In the genomic region with DNA sequence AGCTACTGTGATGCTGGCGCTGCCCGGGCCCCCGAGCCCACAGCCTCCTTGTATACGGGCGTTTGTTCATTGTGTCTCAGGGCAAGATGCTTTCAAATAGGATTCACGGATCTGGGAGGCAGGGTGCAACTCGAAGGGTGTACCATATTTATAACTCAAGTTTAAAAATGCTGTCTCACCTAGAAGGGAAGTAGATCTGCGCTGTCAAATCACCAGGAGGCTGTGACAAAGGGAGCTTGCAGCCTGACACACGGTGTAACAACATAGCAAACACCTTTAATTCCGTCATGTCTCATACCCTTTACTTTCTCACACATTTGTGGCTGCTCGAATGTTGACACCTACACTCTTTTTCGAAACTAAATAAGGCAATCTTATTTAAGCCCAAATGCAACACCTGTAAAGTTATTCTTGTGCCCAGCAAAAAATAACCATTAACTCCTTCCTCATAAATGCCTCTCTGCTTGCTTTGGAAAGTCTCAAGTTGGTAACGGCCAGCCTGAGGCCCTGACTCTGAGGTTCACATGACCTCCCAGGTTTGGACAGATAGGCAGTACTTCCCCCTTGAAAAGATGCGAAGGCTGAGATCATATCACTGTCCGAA, we compare ENCODE assay signal across 8 cellular contexts. TPM values are rescaled to one million over a fixed set of nuclear protein-coding genes. Genes with fewer than 3 reads are reported as not detected.
DNase-seq lines count a peak whose midpoint lies in the region; FAIRE-seq and TF ChIP-seq lines count a peak whose summit lies in the region.
"Had no signal": no experiment of that assay in that cellular context is flagged by ENCODE, and none has a peak within 500 bp of the region (broad histone marks: within the 10 kb centered on the region; RNA-seq: fewer than 3 reads in every experiment).

No MANE protein-coding gene starts in this region.

- TF ChIP-seq EP300 in stomach (IDR thresholded peaks at IDR 0.05) = no peak

- TF ChIP-seq CTCF in HL-60 (IDR thresholded peaks at IDR 0.05; ENCODE audit: insufficient read depth, low read length) (no peak), adrenal gland (IDR thresholded peaks at IDR 0.05) (no peak), kidney (IDR thresholded peaks at IDR 0.05; ENCODE audit: borderline replicate concordance, extremely low read depth, insufficient read depth) (no peak), stomach (IDR thresholded peaks at IDR 0.05) (no peak)

- peak overlapping the region in 1 of 2 donors; percentile 53 for H3K9ac ChIP-seq in kidney (ENCODE audit: low read length in 2 of 2)

- 49 to 59% (median 54%) methylated on average over 15 of the region's 15 CpGs for WGBS in adrenal gland, 4 donors
- 49 to 70% (median 64%) methylated on average over 15 of the region's 15 CpGs for WGBS in stomach, 5 donors

- H3K27me3 ChIP-seq in HL-60 (ENCODE audit: insufficient read depth, poor library complexity, severe bottlenecking) (no peaks in the 10 kb centered on the region), adrenal gland (no peaks in the 10 kb centered on the region), stomach (peaks cover 0 to 37% (median 18%) of the 10 kb centered on the region in 3 donors)

- intact Hi-C loops in adrenal gland (cut with DNase I) = no loop called here
- intact Hi-C loops in kidney (cut with DNase I) = no loop called here
- intact Hi-C loops in stomach (cut with DNase I; ENCODE audit: low total_unique reads) = no loop called here

- DNase-seq in HL-60 (ENCODE audit: low read depth in 1 of 2, low spot score in 1 of 2) (peak in 1 of 2 experiments; percentile 65), adrenal gland (no peak), kidney (peak; percentile 45), stomach (no peak), DMS 273 treated with DMSO at 0.1 percent for 48 hours (lab: John Stamatoyannopoulos, UW) (no peak), cortex of kidney (lab: John Stamatoyannopoulos, UW) (no peak)
- DNase-seq in activated effector memory CD4-positive, alpha-beta T cell treated with Interleukin-2 at 50 U/mL for 16 hours = no peak
- DNase-seq: activated CD4-positive, alpha-beta T cell treated with anti-CD3 and anti-CD28 coated beads for 1 hour had no signal

- H3K4me1 ChIP-seq in adrenal gland (replicated peaks in 1 of 2) (peaks cover 84% of the 10 kb centered on the region in 2 donors), kidney (ENCODE audit: control insufficient read depth in 1 of 2, insufficient read depth in 1 of 2, low read depth in 1 of 2, low read length in 2 of 2) (peaks cover 20 to 34% of the 10 kb centered on the region in 2 donors), stomach (peaks cover 0 to 70% (median 5%) of the 10 kb centered on the region in 4 donors)

- peak overlapping the region; percentile 95 for H3K27ac ChIP-seq in HL-60 (replicated peaks)
- H3K27ac ChIP-seq in adrenal gland = peak overlapping the region; percentile 55 to 100 (median 83)
- H3K27ac ChIP-seq in kidney (ENCODE audit: low read depth in 2 of 2, low read length in 2 of 2) = peak overlapping the region; percentile 62 to 74
- peak overlapping the region; percentile 68 to 97 (median 91) for H3K27ac ChIP-seq in stomach

- FAIRE-seq in kidney (lab: Jason Lieb, UNC) = no peak

- H3K4me3 ChIP-seq in HL-60 (replicated peaks; ENCODE audit: insufficient read depth, low read length) (no peak overlapping the region), adrenal gland (peak overlapping the region in 1 of 4 donors; percentile 1), kidney (ENCODE audit: low read length in 2 of 2) (peak overlapping the region; percentile 36 to 44), stomach (peak overlapping the region in 1 of 4 donors; percentile 7)

- no peak for TF ChIP-seq POLR2A in adrenal gland (IDR thresholded peaks at IDR 0.05)
- TF ChIP-seq POLR2A in stomach (IDR thresholded peaks at IDR 0.05) = no peak

- H3K36me3 ChIP-seq in adrenal gland (replicated peaks in 1 of 2) (no peaks in the 10 kb centered on the region), kidney (ENCODE audit: control insufficient read depth in 1 of 2, insufficient read depth in 2 of 2, low read length in 2 of 2) (no peaks in the 10 kb centered on the region), stomach (no peaks in the 10 kb centered on the region)

- H3K9me3 ChIP-seq in adrenal gland (replicated peaks in 1 of 3) (no peaks in the 10 kb centered on the region), kidney (ENCODE audit: control insufficient read depth in 1 of 2, low read length in 2 of 2) (no peaks in the 10 kb centered on the region), stomach (no peaks in the 10 kb centered on the region)

RNA-seq across cellular contexts. Expression of a gene that starts 11.7 kb away (rescaled TPM):
- total RNA-seq in adrenal gland (100 to 1,000 TPM in 7 of 8 donors, 10 to 100 TPM in 1; 91.0 to 226 (median 165) TPM), kidney (136 TPM), stomach (100 to 1,000 TPM in 1 of 5 donors, 10 to 100 TPM in 4; 13.0 to 161 (median 53.6) TPM)
- polyA plus RNA-seq in adrenal gland (10 to 100 TPM; 29.0 to 95.8 (median 54.3) TPM), kidney (ENCODE audit: insufficient read depth, low read depth, low replicate concordance) (8.3 TPM), stomach (10 to 100 TPM; 10.7 to 48.0 (median 38.3) TPM)
